28 cellular contexts compared by ENCODE assay signal in genomic region chr2:175948202-175948601, GRCh38.
"Had no signal": no experiment of that assay in that cellular context is flagged by ENCODE, and none has a peak within 500 bp of the region (broad histone marks: within the 10 kb centered on the region; RNA-seq: fewer than 3 reads in every experiment).

No MANE protein-coding gene starts in this region.

- H3K4me1 Mint-ChIP-seq: memory B cell; naive thymus-derived CD4-positive, alpha-beta T cell; nephron; neural progenitor cell; stimulated activated naive CD8-positive, alpha-beta T cell treated with anti-CD3 and anti-CD28 coated beads, Interleukin-15, amount 100 ng/mL, for 72 hours had no signal

- H2AFZ ChIP-seq: neural progenitor cell, parathyroid adenoma had no signal

- H3K4me1 ChIP-seq: foreskin keratinocyte, gastroesophageal sphincter, heart left ventricle, neural progenitor cell, parathyroid adenoma, right lobe of liver, thyroid gland had no signal

- H3K9me3 ChIP-seq: gastroesophageal sphincter, heart left ventricle, right lobe of liver, thyroid gland, vagina had no signal

- H3K36me3 ChIP-seq: vagina had no signal

- ATAC-seq: foreskin keratinocyte; gastroesophageal sphincter; heart left ventricle; left ventricle myocardium superior; naive thymus-derived CD4-positive, alpha-beta T cell; right lobe of liver; stimulated activated naive CD8-positive, alpha-beta T cell treated with anti-CD3 and anti-CD28 coated beads, Interleukin-15, amount 100 ng/mL, for 72 hours had no signal

- DNase-seq: cortex of kidney; effector CD4-positive, alpha-beta T cell; foreskin keratinocyte; heart left ventricle; hippocampal formation; islet precursor cell; kidney glomerular epithelial cell; left ventricle myocardium superior; midbrain; naive thymus-derived CD4-positive, alpha-beta T cell; right lobe of liver; stimulated activated CD4-positive, alpha-beta T cell treated with anti-CD3 and anti-CD28 coated beads, Interleukin-12 subunit alpha, Interleukin-12 subunit beta, amount 100 ng/mL, for 4 hours; stimulated activated CD4-positive, alpha-beta T cell treated with anti-CD3 and anti-CD28 coated beads, Interleukin-1b, Interleukin-23, amount 100 ng/mL, for 48 hours; stimulated activated CD4-positive, alpha-beta T cell treated with anti-CD3 and anti-CD28 coated beads, Interleukin-4, amount 100 ng/mL, for 1 hour; stimulated activated CD8-positive, alpha-beta memory T cell treated with anti-CD3 and anti-CD28 coated beads, Interleukin-4, amount 100 ng/mL, for 48 hours; stimulated activated naive CD4-positive, alpha-beta T cell; stimulated activated naive CD8-positive, alpha-beta T cell treated with anti-CD3 and anti-CD28 coated beads, Interleukin-15, amount 100 ng/mL, for 72 hours; thyroid gland; trophoblast cell had no signal

- H3K27ac Mint-ChIP-seq: memory B cell; naive thymus-derived CD4-positive, alpha-beta T cell; nephron; neural progenitor cell; progenitor cell of endocrine pancreas; stimulated activated naive CD8-positive, alpha-beta T cell treated with anti-CD3 and anti-CD28 coated beads, Interleukin-15, amount 100 ng/mL, for 72 hours had no signal

- H3K4me3 ChIP-seq: gastroesophageal sphincter, heart left ventricle, lung, neural progenitor cell, right lobe of liver, smooth muscle cell, thyroid gland, vagina had no signal

- H3K4me2 ChIP-seq: neural progenitor cell, smooth muscle cell had no signal

- H3K27ac ChIP-seq: foreskin keratinocyte, gastroesophageal sphincter, heart left ventricle, neural progenitor cell, parathyroid adenoma, right lobe of liver, thyroid gland, vagina had no signal

- H3K79me2 ChIP-seq: parathyroid adenoma had no signal

- H3K27me3 ChIP-seq: foreskin keratinocyte, gastroesophageal sphincter, heart left ventricle, neural progenitor cell, right lobe of liver, thyroid gland, vagina had no signal

- H3K4me3 Mint-ChIP-seq: memory B cell; naive thymus-derived CD4-positive, alpha-beta T cell; nephron; neural progenitor cell; stimulated activated naive CD8-positive, alpha-beta T cell treated with anti-CD3 and anti-CD28 coated beads, Interleukin-15, amount 100 ng/mL, for 72 hours had no signal

- H3K9me3 Mint-ChIP-seq: nephron; neural progenitor cell; stimulated activated naive CD8-positive, alpha-beta T cell treated with anti-CD3 and anti-CD28 coated beads, Interleukin-15, amount 100 ng/mL, for 72 hours had no signal

- H3K27me3 Mint-ChIP-seq: memory B cell; naive thymus-derived CD4-positive, alpha-beta T cell; progenitor cell of endocrine pancreas; stimulated activated naive CD8-positive, alpha-beta T cell treated with anti-CD3 and anti-CD28 coated beads, Interleukin-15, amount 100 ng/mL, for 72 hours had no signal
